In the genomic region with DNA sequence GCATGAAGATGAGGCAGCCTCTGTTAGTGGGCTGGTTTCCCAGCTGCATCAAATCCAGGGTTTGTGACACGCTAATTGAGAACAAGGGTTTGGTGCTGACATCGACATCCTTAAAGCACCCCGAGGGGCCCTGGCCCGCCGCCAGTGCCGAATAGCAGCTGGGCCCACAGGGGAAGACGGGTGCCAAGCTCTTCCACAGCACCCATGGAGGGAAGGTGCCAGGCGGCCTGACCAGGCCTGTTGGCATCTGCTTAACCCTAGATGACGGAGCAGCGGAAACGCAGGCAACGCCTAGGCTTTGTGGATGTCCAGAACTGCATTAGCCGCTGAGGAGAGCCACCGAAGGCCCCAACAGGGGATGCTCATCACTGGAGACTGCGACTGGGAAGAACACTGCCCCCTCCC, we compare ENCODE assay signal across 10 cellular contexts. TPM values are rescaled to one million over a fixed set of nuclear protein-coding genes. Genes with fewer than 3 reads are reported as not detected.
A peak's percentile ranks its signal among the peaks of the same experiment; 100 is the strongest.
DNase-seq lines count a peak whose midpoint lies in the region; ATAC-seq, FAIRE-seq and TF ChIP-seq lines count a peak whose summit lies in the region.
"Had no signal": no experiment of that assay in that cellular context is flagged by ENCODE, and none has a peak within 500 bp of the region (broad histone marks: within the 10 kb centered on the region; RNA-seq: fewer than 3 reads in every experiment).

No MANE protein-coding gene starts in this region.

- no peak for DNase-seq in cardiac muscle cell (ENCODE audit: low read depth in 1 of 2, low spot score in 1 of 2)
- DNase-seq in left ventricle myocardium superior: no peak
- no peak for DNase-seq in activated T-helper 2 cell treated with anti-CD3 and anti-CD28 coated beads, Interferon-gamma antibody, Interleukin-2, Interleukin-4, amounts not matched to agents 10 μg/mL and 5 μg/mL and 100 μg/mL, durations not matched to agents 14 hours and 24 hours and 36 hours (ENCODE audit: low spot score)
- DNase-seq in kidney: peak; percentile 50
- DNase-seq in vagina (ENCODE audit: extremely low spot score in 2 of 2): no peak
- DNase-seq in middle frontal gyrus (ENCODE audit: extremely low spot score, low spot score): no peak
- DNase-seq in dermis blood vessel endothelial cell: no peak
- DNase-seq: activated CD4-positive, alpha-beta T cell treated with anti-CD3 and anti-CD28 coated beads, Interleukin-2, amount 50 U/mL, for 4 hours had no signal

- no peak for TF ChIP-seq POLR2A in vagina (IDR thresholded peaks at IDR 0.05)

- no peaks in the 10 kb centered on the region for H3K9me3 Mint-ChIP-seq in activated T-helper 2 cell treated with anti-CD3 and anti-CD28 coated beads, Interferon-gamma antibody, Interleukin-2, Interleukin-4, amounts not matched to agents 10 μg/mL and 5 μg/mL and 100 μg/mL, durations not matched to agents 14 hours and 24 hours and 36 hours
- H3K9me3 Mint-ChIP-seq: dendritic cell treated with granulocyte-macrophage colony-stimulating factor and Interleukin-4, amounts not matched to agents 40 ng/mL and 50 ng/mL, for 4 days had no signal

- H3K4me3 ChIP-seq in cardiac muscle cell (no peak overlapping the region), kidney (ENCODE audit: low read length in 2 of 2) (no peak overlapping the region), vagina (no peak overlapping the region)

- H3K36me3 ChIP-seq in cardiac muscle cell: no peaks in the 10 kb centered on the region
- H3K36me3 ChIP-seq in kidney (ENCODE audit: control insufficient read depth in 1 of 2, insufficient read depth in 2 of 2, low read length in 2 of 2): peaks cover 9 to 12% of the 10 kb centered on the region in 2 donors
- H3K36me3 ChIP-seq in vagina: peaks cover 0 to 29% of the 10 kb centered on the region in 2 donors

- no peaks in the 10 kb centered on the region for H3K27me3 Mint-ChIP-seq in activated T-helper 2 cell treated with anti-CD3 and anti-CD28 coated beads, Interferon-gamma antibody, Interleukin-2, Interleukin-4, amounts not matched to agents 10 μg/mL and 5 μg/mL and 100 μg/mL, durations not matched to agents 14 hours and 24 hours and 36 hours (ENCODE audit: low read depth)
- H3K27me3 Mint-ChIP-seq: dendritic cell treated with granulocyte-macrophage colony-stimulating factor and Interleukin-4, amounts not matched to agents 40 ng/mL and 50 ng/mL, for 4 days had no signal

- no peak for FAIRE-seq in kidney (lab: Jason Lieb, UNC)

- H3K4me3 Mint-ChIP-seq in activated T-helper 2 cell treated with anti-CD3 and anti-CD28 coated beads, Interferon-gamma antibody, Interleukin-2, Interleukin-4, amounts not matched to agents 10 μg/mL and 5 μg/mL and 100 μg/mL, durations not matched to agents 14 hours and 24 hours and 36 hours (ENCODE audit: low read depth): no peak overlapping the region
- H3K4me3 Mint-ChIP-seq: dendritic cell treated with granulocyte-macrophage colony-stimulating factor and Interleukin-4, amounts not matched to agents 40 ng/mL and 50 ng/mL, for 4 days had no signal

- ATAC-seq in left ventricle myocardium superior (no peak), HG03196 (IDR thresholded peaks at IDR 0.05; ENCODE audit: unreplicated experiment) (no peak)

- no peak overlapping the region for H3K9ac ChIP-seq in kidney (ENCODE audit: low read length in 2 of 2)

- H3K27me3 ChIP-seq in cardiac muscle cell (no peaks in the 10 kb centered on the region), vagina (no peaks in the 10 kb centered on the region)

- TF ChIP-seq CTCF in cardiac muscle cell (IDR thresholded peaks at IDR 0.05; ENCODE audit: low read depth, low read length): no peak
- no peak for TF ChIP-seq CTCF in kidney (IDR thresholded peaks at IDR 0.05; ENCODE audit: borderline replicate concordance, extremely low read depth, insufficient read depth)
- TF ChIP-seq CTCF in vagina (IDR thresholded peaks at IDR 0.05): no peak

- intact Hi-C loops in left ventricle myocardium superior (cut with micrococcal nuclease): no loop called here
- intact Hi-C loops in activated T-helper 2 cell treated with anti-CD3 and anti-CD28 coated beads, Interferon-gamma antibody, Interleukin-2, Interleukin-4, amounts not matched to agents 10 μg/mL and 5 μg/mL and 100 μg/mL, durations not matched to agents 14 hours and 24 hours and 36 hours (cut with micrococcal nuclease): loop anchor here (5.0 to 10.0 kb wide), 3 partner anchors 241 to 1498 kb away; partner anchors contain the start of genes CUTA, PHF1 and ZBTB9
- intact Hi-C loops in kidney (cut with DNase I): loop anchor here (10.0 kb wide), 1 partner anchor 111 kb away; the partner anchor contains the start of gene BAK1
- intact Hi-C loops in vagina (cut with DNase I): no loop called here

- H3K27ac Mint-ChIP-seq in activated T-helper 2 cell treated with anti-CD3 and anti-CD28 coated beads, Interferon-gamma antibody, Interleukin-2, Interleukin-4, amounts not matched to agents 10 μg/mL and 5 μg/mL and 100 μg/mL, durations not matched to agents 14 hours and 24 hours and 36 hours: peak overlapping the region; percentile 91
- H3K27ac Mint-ChIP-seq: dendritic cell treated with granulocyte-macrophage colony-stimulating factor and Interleukin-4, amounts not matched to agents 40 ng/mL and 50 ng/mL, for 4 days had no signal

- H3K9me3 ChIP-seq in cardiac muscle cell (ENCODE audit: low read depth): no peaks in the 10 kb centered on the region
- no peaks in the 10 kb centered on the region for H3K9me3 ChIP-seq in kidney (ENCODE audit: control insufficient read depth in 1 of 2, low read length in 2 of 2)
- no peaks in the 10 kb centered on the region for H3K9me3 ChIP-seq in vagina

- H3K4me1 Mint-ChIP-seq in activated T-helper 2 cell treated with anti-CD3 and anti-CD28 coated beads, Interferon-gamma antibody, Interleukin-2, Interleukin-4, amounts not matched to agents 10 μg/mL and 5 μg/mL and 100 μg/mL, durations not matched to agents 14 hours and 24 hours and 36 hours (ENCODE audit: low read depth): peaks cover 72% of the 10 kb centered on the region

- peaks cover 51% of the 10 kb centered on the region for H3K4me1 ChIP-seq in cardiac muscle cell (ENCODE audit: low read depth)
- H3K4me1 ChIP-seq in kidney (ENCODE audit: control insufficient read depth in 1 of 2, insufficient read depth in 1 of 2, low read depth in 1 of 2, low read length in 2 of 2): peaks cover 6 to 17% of the 10 kb centered on the region in 2 donors
- peaks cover 56% of the 10 kb centered on the region for H3K4me1 ChIP-seq in vagina

- H3K27ac ChIP-seq in cardiac muscle cell (peak overlapping the region; percentile 91), kidney (ENCODE audit: low read depth in 2 of 2, low read length in 2 of 2) (no peak overlapping the region), vagina (peak overlapping the region; percentile 83)

- H3K36me3 Mint-ChIP-seq in activated T-helper 2 cell treated with anti-CD3 and anti-CD28 coated beads, Interferon-gamma antibody, Interleukin-2, Interleukin-4, amounts not matched to agents 10 μg/mL and 5 μg/mL and 100 μg/mL, durations not matched to agents 14 hours and 24 hours and 36 hours (ENCODE audit: low read depth): peaks cover 81% of the 10 kb centered on the region

RNA-seq across cellular contexts. Expression of gene UQCC2, which starts 16.0 kb away (rescaled TPM):
- total RNA-seq in cardiac muscle cell (35.7 and 40.1 TPM in 2 replicates), left ventricle myocardium superior (190 TPM), kidney (39.6 TPM), vagina (16.2 TPM), dermis blood vessel endothelial cell (9.4 and 12.3 TPM in 2 replicates)
- polyA plus RNA-seq in cardiac muscle cell (216 and 232 TPM in 2 replicates), kidney (ENCODE audit: insufficient read depth, low read depth, low replicate concordance) (189 TPM)
- 136 and 137 TPM in 2 replicates for total RNA-seq in activated T-helper 2 cell treated with anti-CD3 and anti-CD28 coated beads, Interferon-gamma antibody, Interleukin-2, Interleukin-4, amounts not matched to agents 10 μg/mL and 5 μg/mL and 100 μg/mL, durations not matched to agents 14 hours and 24 hours and 36 hours

RNA-seq across cellular contexts. Expression of gene IP6K3, which starts 51.3 kb away (rescaled TPM):
- 3.9 and 5.0 TPM in 2 replicates for total RNA-seq in cardiac muscle cell
- polyA plus RNA-seq in cardiac muscle cell: 2.9 TPM in 2 replicates
- total RNA-seq in left ventricle myocardium superior: 47.5 TPM
- total RNA-seq in activated T-helper 2 cell treated with anti-CD3 and anti-CD28 coated beads, Interferon-gamma antibody, Interleukin-2, Interleukin-4, amounts not matched to agents 10 μg/mL and 5 μg/mL and 100 μg/mL, durations not matched to agents 14 hours and 24 hours and 36 hours: not detected in 2 replicates
- 0.47 TPM for total RNA-seq in kidney
- 4.0 TPM for polyA plus RNA-seq in kidney (ENCODE audit: insufficient read depth, low read depth, low replicate concordance)
- 1.5 TPM for total RNA-seq in vagina
- under 0.01 and 0.05 TPM in 2 replicates for total RNA-seq in dermis blood vessel endothelial cell

Comparison
In these comparisons a context has a peak if more than half of its experiments do, and no peak if none do; other contexts are left out.
1. H3K27ac ChIP-seq: peak in cardiac muscle cell (single experiment) and vagina (single experiment); none in kidney (0 of 2).
2. intact Hi-C loops: an anchor here in activated T-helper 2 cell treated with anti-CD3 and anti-CD28 coated beads, Interferon-gamma antibody, Interleukin-2, Interleukin-4, amounts not matched to agents 10 μg/mL and 5 μg/mL and 100 μg/mL, durations not matched to agents 14 hours and 24 hours and 36 hours (5.0 to 10.0 kb wide) and kidney (10.0 kb wide); none called in left ventricle myocardium superior and vagina.